ENCODE assay signal across 9 cellular contexts in genomic region chr7:39271386-39271785, GRCh38.
DNase-seq lines count a peak whose midpoint lies in the region; ATAC-seq and TF ChIP-seq lines count a peak whose summit lies in the region.
"Had no signal": no experiment of that assay in that cellular context is flagged by ENCODE, and none has a peak within 500 bp of the region (broad histone marks: within the 10 kb centered on the region; RNA-seq: fewer than 3 reads in every experiment).

No MANE protein-coding gene starts in this region.

- H3K4me3 ChIP-seq in smooth muscle cell: no peak overlapping the region
- no peak overlapping the region for H3K4me3 ChIP-seq in esophagus squamous epithelium

- no peaks in the 10 kb centered on the region for H3K36me3 ChIP-seq in smooth muscle cell (ENCODE audit: low read depth)
- H3K36me3 ChIP-seq in esophagus squamous epithelium: no peaks in the 10 kb centered on the region

- no peaks in the 10 kb centered on the region for H3K9me3 Mint-ChIP-seq in activated naive CD4-positive, alpha-beta T cell treated with anti-CD3 and anti-CD28 coated beads for 36 hours
- H3K9me3 Mint-ChIP-seq: neural crest cell had no signal

- H2AFZ ChIP-seq in smooth muscle cell (ENCODE audit: low read depth): no peak overlapping the region

- H3K4me1 Mint-ChIP-seq in activated naive CD4-positive, alpha-beta T cell treated with anti-CD3 and anti-CD28 coated beads for 36 hours (ENCODE audit: low read depth): no peaks in the 10 kb centered on the region
- H3K4me1 Mint-ChIP-seq: neural crest cell had no signal

- no peaks in the 10 kb centered on the region for H3F3A ChIP-seq in smooth muscle cell (ENCODE audit: low read depth)

- H3K9me3 ChIP-seq in smooth muscle cell (replicated peaks; ENCODE audit: low read depth): no peaks in the 10 kb centered on the region
- no peaks in the 10 kb centered on the region for H3K9me3 ChIP-seq in esophagus squamous epithelium

- H3K27ac Mint-ChIP-seq in activated naive CD4-positive, alpha-beta T cell treated with anti-CD3 and anti-CD28 coated beads for 36 hours: no peak overlapping the region

- peaks cover 6% of the 10 kb centered on the region for H3K4me1 ChIP-seq in smooth muscle cell (ENCODE audit: low read depth)
- no peaks in the 10 kb centered on the region for H3K4me1 ChIP-seq in esophagus squamous epithelium

- CTCF ChIA-PET in activated naive CD4-positive, alpha-beta T cell treated with anti-CD3 and anti-CD28 coated beads for 36 hours (lab: Charles Lee): no interaction called here

- 47% methylated on average over 8 of the region's 8 CpGs for WGBS in smooth muscle cell (ENCODE audit: low lambda C conversion rate)
- WGBS in esophagus squamous epithelium, 2 donors: 12 to 22% methylated on average over 7 to 8 of the region's 8 CpGs

- no peak overlapping the region for H3K27ac ChIP-seq in smooth muscle cell (ENCODE audit: low read depth)
- no peak overlapping the region for H3K27ac ChIP-seq in esophagus squamous epithelium

- no peaks in the 10 kb centered on the region for H4K20me1 ChIP-seq in smooth muscle cell (ENCODE audit: low read depth)

- no peaks in the 10 kb centered on the region for H3K36me3 Mint-ChIP-seq in activated naive CD4-positive, alpha-beta T cell treated with anti-CD3 and anti-CD28 coated beads for 36 hours (ENCODE audit: low read depth)

- intact Hi-C loops in head of caudate nucleus (cut with DNase I) (no loop called here), esophagus squamous epithelium (cut with DNase I) (no loop called here)
- intact Hi-C loops in activated naive CD4-positive, alpha-beta T cell treated with anti-CD3 and anti-CD28 coated beads for 36 hours (cut with micrococcal nuclease): no loop called here

- no peak for TF ChIP-seq CTCF in smooth muscle cell (IDR thresholded peaks at IDR 0.05; ENCODE audit: borderline replicate concordance, insufficient read depth, poor library complexity, severe bottlenecking)
- TF ChIP-seq CTCF in esophagus squamous epithelium (IDR thresholded peaks at IDR 0.05): no peak

- H3K4me3 Mint-ChIP-seq in activated naive CD4-positive, alpha-beta T cell treated with anti-CD3 and anti-CD28 coated beads for 36 hours: no peak overlapping the region
- H3K4me3 Mint-ChIP-seq: neural crest cell had no signal

- H3K4me2 ChIP-seq in smooth muscle cell: peak overlapping the region; percentile 49

- no peaks in the 10 kb centered on the region for H3K79me2 ChIP-seq in smooth muscle cell (ENCODE audit: low read depth)

- H3K9ac ChIP-seq in smooth muscle cell (ENCODE audit: low read depth): no peak overlapping the region

- no peak for TF ChIP-seq POLR2A in esophagus squamous epithelium (IDR thresholded peaks at IDR 0.05)

- ATAC-seq in GM19395 (IDR thresholded peaks at IDR 0.05; ENCODE audit: unreplicated experiment): no peak

- H3K27me3 ChIP-seq in smooth muscle cell (ENCODE audit: low read depth) (no peaks in the 10 kb centered on the region), esophagus squamous epithelium (no peaks in the 10 kb centered on the region)

- DNase-seq in HK-2 (ENCODE audit: unreplicated experiment): peak; percentile 3
- DNase-seq in NCI-H82 treated with DMSO at 0.1 percent for 48 hours (lab: John Stamatoyannopoulos, UW; ENCODE audit: unreplicated experiment): peak; percentile 88
- DNase-seq in head of caudate nucleus: peak; percentile 6 to 79 (median 52)
- no peak for DNase-seq in smooth muscle cell (lab: John Stamatoyannopoulos, UW; ENCODE audit: unreplicated experiment)
- DNase-seq in esophagus squamous epithelium (lab: John Stamatoyannopoulos, UW): no peak
- DNase-seq in activated T-cell treated with anti-CD3 and anti-CD28 coated beads, Interleukin-2, amount 50 U/mL, for 48 hours: no peak
- DNase-seq in activated naive CD4-positive, alpha-beta T cell treated with anti-CD3 and anti-CD28 coated beads for 36 hours: no peak

- H3K27me3 Mint-ChIP-seq in activated naive CD4-positive, alpha-beta T cell treated with anti-CD3 and anti-CD28 coated beads for 36 hours (ENCODE audit: low read depth): peaks cover 2% of the 10 kb centered on the region

Comparison
In these comparisons a context has a peak if more than half of its experiments do, and no peak if none do; other contexts are left out.
1. DNase-seq: peak in HK-2 (single experiment), NCI-H82 treated with DMSO at 0.1 percent for 48 hours (single experiment) and head of caudate nucleus (42 of 42); none in smooth muscle cell (single experiment), esophagus squamous epithelium (single experiment), activated T-cell treated with anti-CD3 and anti-CD28 coated beads, Interleukin-2, amount 50 U/mL, for 48 hours (0 of 2) and activated naive CD4-positive, alpha-beta T cell treated with anti-CD3 and anti-CD28 coated beads for 36 hours (single experiment).